In the genomic region with DNA sequence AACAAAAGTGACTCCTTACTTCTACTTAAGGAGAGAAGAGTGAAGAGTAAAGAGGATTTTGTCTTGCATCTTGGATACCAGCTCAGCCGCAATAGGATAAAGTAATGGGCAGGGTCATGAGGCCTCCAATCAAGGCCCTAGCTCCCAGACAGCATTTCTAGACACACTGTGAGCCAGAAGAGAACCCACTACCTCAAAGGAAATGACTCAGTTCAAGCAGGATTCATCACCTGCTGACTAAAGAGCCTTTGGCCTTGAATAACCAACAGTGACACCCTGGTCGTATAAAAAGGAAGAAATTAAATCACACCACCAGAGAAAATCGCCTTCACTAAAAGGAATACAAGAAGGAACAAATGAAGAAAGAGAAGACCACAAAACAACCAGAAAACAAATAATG, we compare ENCODE assay signal across 20 cellular contexts.
"Had no signal": no experiment of that assay in that cellular context is flagged by ENCODE, and none has a peak within 500 bp of the region (broad histone marks: within the 10 kb centered on the region; RNA-seq: fewer than 3 reads in every experiment).

No MANE protein-coding gene starts in this region.

- H3K4me3 Mint-ChIP-seq: activated CD4-positive, alpha-beta memory T cell treated with anti-CD3 and anti-CD28 coated beads, Interleukin-2, amount 10 ng/mL, durations not matched to agents 7 days and 5 days; activated CD4-positive, alpha-beta T cell treated with anti-CD3 and anti-CD28 coated beads, Interleukin-2, amount 10 ng/mL, durations not matched to agents 24 days and 14 days; activated T-helper 1 cell treated with anti-CD3 and anti-CD28 coated beads, Interleukin-12 subunit alpha, Interleukin-12 subunit beta, Interleukin-2, Interleukin-4 antibody, amounts not matched to agents 30 ng/mL and 10 ng/mL and 1 ng/mL, durations not matched to agents 14 hours and 24 hours and 36 hours; mesothelial cell of epicardium; naive thymus-derived CD8-positive, alpha-beta T cell; stimulated activated naive B cell treated with anti-CD40 and anti-IgM and Interleukin-4, amounts not matched to agents 10 μg/mL and 1 μg/mL and 100 μg/mL, for 72 hours; T-helper 17 cell had no signal

- ATAC-seq: heart left ventricle; left lung; naive thymus-derived CD8-positive, alpha-beta T cell; stimulated activated naive B cell treated with anti-CD40 and anti-IgM and Interleukin-4, amounts not matched to agents 10 μg/mL and 1 μg/mL and 100 μg/mL, for 72 hours; T-helper 17 cell had no signal

- DNase-seq: activated CD4-positive, alpha-beta memory T cell treated with anti-CD3 and anti-CD28 coated beads, Interleukin-2, amount 10 ng/mL, durations not matched to agents 7 days and 5 days; activated CD4-positive, alpha-beta T cell treated with anti-CD3 and anti-CD28 coated beads, Interleukin-2, amount 10 ng/mL, durations not matched to agents 24 days and 14 days; activated gamma-delta T cell; activated naive CD4-positive, alpha-beta T cell treated with anti-CD3 and anti-CD28 coated beads, Interleukin-2, amount 50 U/mL, for 16 hours; aorta; cerebellar nuclear complex; esophagus squamous epithelium; heart left ventricle; left lung; naive thymus-derived CD8-positive, alpha-beta T cell; stimulated activated CD4-positive, alpha-beta T cell treated with anti-CD3 and anti-CD28 coated beads, Interleukin-2, amount 100 ng/mL, for 48 hours; stimulated activated CD8-positive, alpha-beta memory T cell treated with anti-CD3 and anti-CD28 coated beads, Interleukin-4, amount 100 ng/mL, for 48 hours; stimulated activated naive B cell treated with anti-CD40 and anti-IgM and Interleukin-4, amounts not matched to agents 10 μg/mL and 1 μg/mL and 100 μg/mL, for 72 hours; T-helper 17 cell; transverse colon had no signal

- H3K36me3 Mint-ChIP-seq: naive thymus-derived CD8-positive, alpha-beta T cell; stimulated activated naive B cell treated with anti-CD40 and anti-IgM and Interleukin-4, amounts not matched to agents 10 μg/mL and 1 μg/mL and 100 μg/mL, for 72 hours had no signal

- H3K4me1 Mint-ChIP-seq: activated CD4-positive, alpha-beta memory T cell treated with anti-CD3 and anti-CD28 coated beads, Interleukin-2, amount 10 ng/mL, durations not matched to agents 7 days and 5 days; activated CD4-positive, alpha-beta T cell treated with anti-CD3 and anti-CD28 coated beads, Interleukin-2, amount 10 ng/mL, durations not matched to agents 24 days and 14 days; naive thymus-derived CD8-positive, alpha-beta T cell; stimulated activated naive B cell treated with anti-CD40 and anti-IgM and Interleukin-4, amounts not matched to agents 10 μg/mL and 1 μg/mL and 100 μg/mL, for 72 hours; T-helper 17 cell had no signal

- H3K4me3 ChIP-seq: coronary artery, esophagus squamous epithelium, heart left ventricle, left lung, lung, transverse colon had no signal

- H3K27ac Mint-ChIP-seq: activated CD4-positive, alpha-beta memory T cell treated with anti-CD3 and anti-CD28 coated beads, Interleukin-2, amount 10 ng/mL, durations not matched to agents 7 days and 5 days; activated CD4-positive, alpha-beta T cell treated with anti-CD3 and anti-CD28 coated beads, Interleukin-2, amount 10 ng/mL, durations not matched to agents 24 days and 14 days; activated T-helper 1 cell treated with anti-CD3 and anti-CD28 coated beads, Interleukin-12 subunit alpha, Interleukin-12 subunit beta, Interleukin-2, Interleukin-4 antibody, amounts not matched to agents 30 ng/mL and 10 ng/mL and 1 ng/mL, durations not matched to agents 14 hours and 24 hours and 36 hours; mesothelial cell of epicardium; naive thymus-derived CD8-positive, alpha-beta T cell; progenitor cell of endocrine pancreas; stimulated activated naive B cell treated with anti-CD40 and anti-IgM and Interleukin-4, amounts not matched to agents 10 μg/mL and 1 μg/mL and 100 μg/mL, for 72 hours; T-helper 17 cell had no signal

- H3K27me3 Mint-ChIP-seq: activated CD4-positive, alpha-beta memory T cell treated with anti-CD3 and anti-CD28 coated beads, Interleukin-2, amount 10 ng/mL, durations not matched to agents 7 days and 5 days; activated CD4-positive, alpha-beta T cell treated with anti-CD3 and anti-CD28 coated beads, Interleukin-2, amount 10 ng/mL, durations not matched to agents 24 days and 14 days; naive thymus-derived CD8-positive, alpha-beta T cell; progenitor cell of endocrine pancreas; stimulated activated naive B cell treated with anti-CD40 and anti-IgM and Interleukin-4, amounts not matched to agents 10 μg/mL and 1 μg/mL and 100 μg/mL, for 72 hours; T-helper 17 cell had no signal

- H3K9me3 Mint-ChIP-seq: activated T-helper 1 cell treated with anti-CD3 and anti-CD28 coated beads, Interleukin-12 subunit alpha, Interleukin-12 subunit beta, Interleukin-2, Interleukin-4 antibody, amounts not matched to agents 30 ng/mL and 10 ng/mL and 1 ng/mL, durations not matched to agents 14 hours and 24 hours and 36 hours; stimulated activated naive B cell treated with anti-CD40 and anti-IgM and Interleukin-4, amounts not matched to agents 10 μg/mL and 1 μg/mL and 100 μg/mL, for 72 hours had no signal
